8 cellular contexts compared by ENCODE assay signal in the genomic region with DNA sequence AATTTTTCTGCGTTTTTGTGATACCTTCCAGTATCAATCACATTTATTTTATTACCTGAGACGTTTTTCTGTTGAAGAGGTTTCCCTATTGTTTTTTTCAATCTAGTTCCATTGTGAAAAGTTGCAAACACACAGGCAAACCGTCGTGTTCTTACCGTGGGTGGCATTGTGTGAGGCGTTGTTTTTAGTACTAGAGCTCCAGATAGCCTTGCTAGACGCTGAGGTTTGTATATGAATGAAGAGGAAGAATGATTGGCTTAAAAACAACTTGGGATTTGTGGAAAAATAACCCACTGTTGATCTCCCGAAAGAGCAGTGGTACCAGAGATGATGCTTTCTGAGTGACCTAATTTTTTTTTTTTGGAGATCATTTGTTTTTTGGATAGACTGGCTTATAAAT. TPM values are rescaled to one million over a fixed set of nuclear protein-coding genes. Genes with fewer than 3 reads are reported as not detected.
DNase-seq lines count a peak whose midpoint lies in the region; ATAC-seq and TF ChIP-seq lines count a peak whose summit lies in the region.

No MANE protein-coding gene starts in this region.

- H3K9me3 ChIP-seq in NT2/D1 (ENCODE audit: insufficient read depth, low read length): no peaks in the 10 kb centered on the region

- intact Hi-C loops in left colon (cut with DNase I, micrococcal nuclease): no loop called here

- no peaks in the 10 kb centered on the region for H3K36me3 Mint-ChIP-seq in endothelial cell (ENCODE audit: low read depth, unreplicated experiment)
- no peaks in the 10 kb centered on the region for H3K36me3 Mint-ChIP-seq in progenitor cell of endocrine pancreas (ENCODE audit: insufficient read depth)

- TF ChIP-seq CTCF in GM06990 (IDR thresholded peaks at IDR 0.05; ENCODE audit: insufficient read depth, low read length, poor library complexity, severe bottlenecking) (no peak), endothelial cell (IDR thresholded peaks at IDR 0.05; ENCODE audit: unreplicated experiment) (no peak), progenitor cell of endocrine pancreas (IDR thresholded peaks at IDR 0.05; ENCODE audit: unreplicated experiment) (no peak)

- H3K4me1 ChIP-seq in NT2/D1 (ENCODE audit: insufficient read depth, insufficient read length): no peaks in the 10 kb centered on the region

- H3K27ac Mint-ChIP-seq in endothelial cell (ENCODE audit: unreplicated experiment): peak overlapping the region; percentile 91
- H3K27ac Mint-ChIP-seq in progenitor cell of endocrine pancreas: peak overlapping the region; percentile 97

- peak overlapping the region; percentile 100 for H3K4me3 ChIP-seq in GM06990 (replicated peaks; ENCODE audit: low read depth, low read length)
- peak overlapping the region; percentile 91 for H3K4me3 ChIP-seq in NT2/D1 (ENCODE audit: insufficient read length, low read depth)

- DNase-seq in GM06990 (ENCODE audit: extremely low read depth, insufficient read length): no peak
- DNase-seq in NT2/D1 (ENCODE audit: low read depth, low spot score): no peak
- no peak for DNase-seq in endothelial cell (ENCODE audit: low spot score)
- no peak for DNase-seq in progenitor cell of endocrine pancreas (ENCODE audit: low spot score, unreplicated experiment)
- DNase-seq in Ammon's horn (ENCODE audit: low spot score): no peak
- no peak for DNase-seq in GDM1 (lab: John Stamatoyannopoulos, UW)
- no peak for DNase-seq in left colon

- H3K27me3 Mint-ChIP-seq in endothelial cell (ENCODE audit: unreplicated experiment) (no peaks in the 10 kb centered on the region), progenitor cell of endocrine pancreas (no peaks in the 10 kb centered on the region)

- ATAC-seq in left colon (no peak), GM18511 (IDR thresholded peaks at IDR 0.05; ENCODE audit: unreplicated experiment) (no peak)

- H3K36me3 ChIP-seq in GM06990 (ENCODE audit: control insufficient read depth, insufficient read depth, low read length) (no peaks in the 10 kb centered on the region; the same call in 1 of the 2 replicates), NT2/D1 (ENCODE audit: insufficient read depth, insufficient read length, low read length) (peaks cover 27% of the 10 kb centered on the region)

- H3K4me3 Mint-ChIP-seq in endothelial cell (ENCODE audit: unreplicated experiment) (peak overlapping the region; percentile 90), progenitor cell of endocrine pancreas (ENCODE audit: low read depth) (peak overlapping the region; percentile 93)

- no peaks in the 10 kb centered on the region for H3K9me3 Mint-ChIP-seq in endothelial cell (ENCODE audit: unreplicated experiment)
- H3K9me3 Mint-ChIP-seq in progenitor cell of endocrine pancreas (ENCODE audit: low read depth): no peaks in the 10 kb centered on the region

- H3K27me3 ChIP-seq in GM06990 (replicated peaks; ENCODE audit: control insufficient read depth, insufficient read depth, low read length) (no peaks in the 10 kb centered on the region), NT2/D1 (ENCODE audit: insufficient read depth, insufficient read length) (no peaks in the 10 kb centered on the region)

- H3K9ac ChIP-seq in NT2/D1 (ENCODE audit: insufficient read length, low read depth): peak overlapping the region; percentile 95

- peaks cover 45% of the 10 kb centered on the region for H3K4me1 Mint-ChIP-seq in endothelial cell (ENCODE audit: unreplicated experiment)
- peaks cover 42% of the 10 kb centered on the region for H3K4me1 Mint-ChIP-seq in progenitor cell of endocrine pancreas (ENCODE audit: low read depth)

RNA-seq across cellular contexts. Expression of a gene that starts 1.0 kb away (rescaled TPM):
- total RNA-seq in endothelial cell (ENCODE audit: unreplicated experiment): 23.7 TPM
- 23.7 and 25.0 TPM in 2 replicates for total RNA-seq in progenitor cell of endocrine pancreas
- 10 to 100 TPM; 17.3 to 20.0 TPM for total RNA-seq in left colon

RNA-seq across cellular contexts. Expression of a gene that starts 1.2 kb away (rescaled TPM):
- total RNA-seq in endothelial cell (ENCODE audit: unreplicated experiment) (15.0 TPM), progenitor cell of endocrine pancreas (30.9 and 31.4 TPM in 2 replicates), left colon (1 to 10 TPM; 2.8 to 4.1 TPM)

RNA-seq across cellular contexts. Expression of a gene that starts 23.4 kb away (rescaled TPM):
- total RNA-seq in endothelial cell (ENCODE audit: unreplicated experiment): 106 TPM
- 139 and 140 TPM in 2 replicates for total RNA-seq in progenitor cell of endocrine pancreas
- total RNA-seq in left colon: 10 to 100 TPM; 69.7 to 71.7 TPM
